10 cellular contexts compared by ENCODE assay signal in genomic region chr16:69435977-69436729, GRCh38. TPM values are rescaled to one million over a fixed set of nuclear protein-coding genes. Genes with fewer than 3 reads are reported as not detected.
A peak's percentile ranks its signal among the peaks of the same experiment; 100 is the strongest.
DNase-seq lines count a peak whose midpoint lies in the region; ATAC-seq and TF ChIP-seq lines count a peak whose summit lies in the region.
"Had no signal": no experiment of that assay in that cellular context is flagged by ENCODE, and none has a peak within 500 bp of the region (broad histone marks: within the 10 kb centered on the region; RNA-seq: fewer than 3 reads in every experiment).

No MANE protein-coding gene starts in this region.

- ATAC-seq in HG03571 (IDR thresholded peaks at IDR 0.05; ENCODE audit: unreplicated experiment) = no peak

- no peaks in the 10 kb centered on the region for H3K27me3 Mint-ChIP-seq in CD4-positive, alpha-beta memory T cell
- H3K27me3 Mint-ChIP-seq in immature natural killer cell (ENCODE audit: low read depth in 3 of 3) = no peaks in the 10 kb centered on the region

- H3K4me1 ChIP-seq in CD4-positive, alpha-beta memory T cell (ENCODE audit: insufficient read depth, low read length) = peaks cover 38% of the 10 kb centered on the region
- peaks cover 2% of the 10 kb centered on the region for H3K4me1 ChIP-seq in ovary (ENCODE audit: insufficient read depth)

- DNase-seq in CD4-positive, alpha-beta memory T cell = no peak
- DNase-seq in NOMO-1 (lab: John Stamatoyannopoulos, UW; ENCODE audit: unreplicated experiment in 2 of 2) = peak; percentile 50 to 73
- no peak for DNase-seq in immature natural killer cell
- no peak for DNase-seq in NCI-H82 treated with DMSO at 0.1 percent for 48 hours (lab: John Stamatoyannopoulos, UW; ENCODE audit: unreplicated experiment)
- no peak for DNase-seq in ovary
- DNase-seq in T-helper 9 cell = no peak
- DNase-seq: NCI-H526 treated with DMSO at 0.1 percent for 48 hours had no signal

- no peaks in the 10 kb centered on the region for H3K9me3 ChIP-seq in CD4-positive, alpha-beta memory T cell (ENCODE audit: control insufficient read depth in 1 of 2, low read length in 2 of 2)
- H3K9me3 ChIP-seq in ovary = no peaks in the 10 kb centered on the region
- H3K9me3 ChIP-seq: vagina had no signal

- TF ChIP-seq EP300 in ovary (IDR thresholded peaks at IDR 0.05) = no peak

- peak overlapping the region; percentile 68 for H3K27ac ChIP-seq in 22Rv1
- H3K27ac ChIP-seq in CD4-positive, alpha-beta memory T cell (ENCODE audit: low read depth, low read length) = no peak overlapping the region
- no peak overlapping the region for H3K27ac ChIP-seq in ovary
- H3K27ac ChIP-seq: vagina had no signal

- H3K4me3 Mint-ChIP-seq in CD4-positive, alpha-beta memory T cell = no peak overlapping the region
- H3K4me3 Mint-ChIP-seq in immature natural killer cell = no peak overlapping the region

- POLR2A ChIA-PET in CD4-positive, alpha-beta memory T cell (lab: Charles Lee; ENCODE audit: partially characterized antibody) = no interaction called here

- TF ChIP-seq POLR2A in ovary (IDR thresholded peaks at IDR 0.05) = no peak

- peaks cover 38 to 74% (median 60%) of the 10 kb centered on the region in 4 donors for H3K4me1 Mint-ChIP-seq in CD4-positive, alpha-beta memory T cell
- peaks cover 60 to 77% of the 10 kb centered on the region in 2 donors for H3K4me1 Mint-ChIP-seq in immature natural killer cell

- H3K9me3 Mint-ChIP-seq in CD4-positive, alpha-beta memory T cell = no peaks in the 10 kb centered on the region
- H3K9me3 Mint-ChIP-seq in immature natural killer cell = no peaks in the 10 kb centered on the region

- H3K27ac Mint-ChIP-seq in CD4-positive, alpha-beta memory T cell = peak overlapping the region in 6 of 7 donors; percentile 16 to 59 (median 44)
- H3K27ac Mint-ChIP-seq in immature natural killer cell = peak overlapping the region; percentile 9 to 71 (median 16)

- 69 to 81% (median 78%) methylated on average over 7 of the region's 7 CpGs for WGBS in ovary, 3 donors

- intact Hi-C loops in CD4-positive, alpha-beta memory T cell (cut with micrococcal nuclease) = no loop called here
- intact Hi-C loops in ovary (cut with DNase I) = no loop called here

- H3K27me3 ChIP-seq in CD4-positive, alpha-beta memory T cell (ENCODE audit: insufficient read depth, low read length) = no peaks in the 10 kb centered on the region
- H3K27me3 ChIP-seq in ovary = no peaks in the 10 kb centered on the region
- H3K27me3 ChIP-seq: vagina had no signal

- H3K4me3 ChIP-seq in CD4-positive, alpha-beta memory T cell (ENCODE audit: low read length in 2 of 2) = no peak overlapping the region
- H3K4me3 ChIP-seq in ovary = no peak overlapping the region
- H3K4me3 ChIP-seq: vagina had no signal

- TF ChIP-seq CTCF in 22Rv1 (IDR thresholded peaks at IDR 0.05) (no peak), ovary (IDR thresholded peaks at IDR 0.05) (no peak)

- CTCF ChIA-PET in CD4-positive, alpha-beta memory T cell (lab: Charles Lee; ENCODE audit: partially characterized antibody) = no interaction called here

- peaks cover 23 to 35% of the 10 kb centered on the region in 2 donors for H3K36me3 Mint-ChIP-seq in CD4-positive, alpha-beta memory T cell
- peaks cover 5 to 17% (median 12%) of the 10 kb centered on the region in 3 donors for H3K36me3 Mint-ChIP-seq in immature natural killer cell

- no peaks in the 10 kb centered on the region for H3K36me3 ChIP-seq in CD4-positive, alpha-beta memory T cell (ENCODE audit: insufficient read depth, low read length)
- H3K36me3 ChIP-seq in ovary = no peaks in the 10 kb centered on the region

RNA-seq across cellular contexts. Expression of gene CYB5B, which starts 11.7 kb away (rescaled TPM):
- total RNA-seq in CD4-positive, alpha-beta memory T cell = 10 to 100 TPM; 59.2 to 64.4 TPM
- polyA plus RNA-seq in CD4-positive, alpha-beta memory T cell = 100 to 1,000 TPM; 115 to 141 TPM
- polyA plus RNA-seq in immature natural killer cell (100 to 1,000 TPM; 210 to 235 (median 233) TPM), ovary (100 to 1,000 TPM in 1 of 2 donors, 10 to 100 TPM in 1; 48.3 to 148 TPM)
- 10 to 100 TPM; 24.8 to 99.0 (median 55.8) TPM for total RNA-seq in ovary

RNA-seq across cellular contexts. Expression of gene TERF2, which starts 50.3 kb away (rescaled TPM):
- total RNA-seq in CD4-positive, alpha-beta memory T cell = 10 to 100 TPM; 55.2 to 57.3 TPM
- polyA plus RNA-seq in CD4-positive, alpha-beta memory T cell = 10 to 100 TPM; 19.2 to 30.1 TPM
- polyA plus RNA-seq in immature natural killer cell = 10 to 100 TPM; 10.8 to 25.2 (median 17.0) TPM
- total RNA-seq in ovary = 10 to 100 TPM; 12.8 to 53.7 (median 36.3) TPM
- 10 to 100 TPM; 18.2 to 48.4 TPM for polyA plus RNA-seq in ovary

Comparison
In these comparisons a context has a peak if more than half of its experiments do, and no peak if none do; other contexts are left out.
1. DNase-seq: peak in NOMO-1 (2 of 2); none in CD4-positive, alpha-beta memory T cell (0 of 5), immature natural killer cell (0 of 3), NCI-H82 treated with DMSO at 0.1 percent for 48 hours (single experiment), ovary (0 of 5) and T-helper 9 cell (single experiment).